Comparison of ENCODE assay signal across 30 cellular contexts in the genomic region with DNA sequence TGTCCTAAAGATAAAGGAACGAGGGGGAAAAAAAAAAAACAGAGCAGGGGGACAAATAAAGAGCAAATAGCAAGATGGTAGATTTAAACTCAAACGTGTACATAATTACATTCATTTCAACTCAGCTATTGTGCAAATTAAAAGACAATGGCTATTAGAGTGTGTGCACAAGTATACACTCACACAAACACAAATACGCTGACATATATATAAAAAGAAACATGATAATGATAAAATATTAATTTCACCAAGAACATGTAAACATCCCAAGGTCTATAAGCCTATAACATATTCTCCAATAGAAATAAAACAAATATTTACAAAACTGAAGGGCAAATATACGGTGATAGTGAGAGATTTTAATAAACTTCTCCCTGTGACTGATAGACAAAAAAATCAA.
"Had no signal": no experiment of that assay in that cellular context is flagged by ENCODE, and none has a peak within 500 bp of the region (broad histone marks: within the 10 kb centered on the region; RNA-seq: fewer than 3 reads in every experiment).

No MANE protein-coding gene starts in this region.

- H3K27ac ChIP-seq: neutrophil, pancreas, psoas muscle, skin epidermis, spleen, suprapubic skin, testis, tibial artery, transverse colon, upper lobe of right lung, uterus had no signal

- H3K4me3 ChIP-seq: pancreas, psoas muscle, skin epidermis, smooth muscle cell, spleen, suprapubic skin, testis, tibial artery, transverse colon, upper lobe of right lung, uterus had no signal

- H3K9me3 ChIP-seq: neutrophil, pancreas, psoas muscle, spleen, suprapubic skin, testis, tibial artery, transverse colon, upper lobe of right lung, uterus had no signal

- H3K4me1 ChIP-seq: pancreas, spleen, transverse colon, upper lobe of right lung had no signal

- H3K4me2 ChIP-seq: smooth muscle cell had no signal

- H3K27me3 ChIP-seq: neutrophil, pancreas, spleen, suprapubic skin, testis, tibial artery, transverse colon, upper lobe of right lung, uterus had no signal

- H3K9me3 Mint-ChIP-seq: naive thymus-derived CD8-positive, alpha-beta T cell; natural killer cell treated with Interleukin-12 subunit alpha and Interleukin-12 subunit beta and Interleukin-15 and Interleukin-18, amount 100 ng/mL, for 72 hours; nephron progenitor cell; stimulated activated memory B cell treated with anti-CD40 and anti-IgM and Interleukin-4, amounts not matched to agents 10 μg/mL and 1 μg/mL and 100 μg/mL, for 72 hours; stimulated activated naive CD8-positive, alpha-beta T cell treated with anti-CD3 and anti-CD28 coated beads, Interleukin-15, amount 100 ng/mL, for 72 hours; type B pancreatic cell had no signal

- DNase-seq: naive thymus-derived CD8-positive, alpha-beta T cell; nephron progenitor cell; nucleus accumbens; pancreas; psoas muscle; right cardiac atrium; spleen; stimulated activated CD4-positive, alpha-beta T cell treated with anti-CD3 and anti-CD28 coated beads, Interleukin-12 subunit alpha, Interleukin-12 subunit beta, amount 100 ng/mL, for 4 hours; stimulated activated CD4-positive, alpha-beta T cell treated with anti-CD3 and anti-CD28 coated beads, Interleukin-1b, Interleukin-23, amount 100 ng/mL, for 48 hours; stimulated activated CD4-positive, alpha-beta T cell treated with anti-CD3 and anti-CD28 coated beads, Interleukin-4, amount 100 ng/mL, for 1 hour; stimulated activated CD4-positive, alpha-beta T cell treated with anti-CD3 and anti-CD28 coated beads, Interleukin-4, amount 100 ng/mL, for 4 hours; stimulated activated CD8-positive, alpha-beta memory T cell treated with anti-CD3 and anti-CD28 coated beads, Interleukin-4, amount 100 ng/mL, for 48 hours; stimulated activated naive CD4-positive, alpha-beta T cell; stimulated activated naive CD8-positive, alpha-beta T cell treated with anti-CD3 and anti-CD28 coated beads, Interleukin-15, amount 100 ng/mL, for 72 hours; stimulated activated naive CD8-positive, alpha-beta T cell treated with anti-CD3 and anti-CD28 coated beads, Interleukin-15, Interleukin-2, amounts not matched to agents 100 U/mL and 50 U/mL, for 24 hours; substantia nigra; testis; tibial artery; transverse colon; upper lobe of right lung; uterus had no signal

- H3K36me3 ChIP-seq: neutrophil, pancreas, spleen, suprapubic skin, tibial artery, transverse colon, upper lobe of right lung, uterus had no signal

- H3K27me3 Mint-ChIP-seq: stimulated activated memory B cell treated with anti-CD40 and anti-IgM and Interleukin-4, amounts not matched to agents 10 μg/mL and 1 μg/mL and 100 μg/mL, for 72 hours; type B pancreatic cell had no signal

- ATAC-seq: naive thymus-derived CD8-positive, alpha-beta T cell; natural killer cell treated with Interleukin-12 subunit alpha and Interleukin-12 subunit beta and Interleukin-15 and Interleukin-18, amount 100 ng/mL, for 72 hours; pancreas; psoas muscle; right cardiac atrium; sciatic nerve; stimulated activated memory B cell treated with anti-CD40 and anti-IgM and Interleukin-4, amounts not matched to agents 10 μg/mL and 1 μg/mL and 100 μg/mL, for 72 hours; stimulated activated naive CD8-positive, alpha-beta T cell treated with anti-CD3 and anti-CD28 coated beads, Interleukin-15, amount 100 ng/mL, for 72 hours; stimulated activated naive CD8-positive, alpha-beta T cell treated with anti-CD3 and anti-CD28 coated beads, Interleukin-15, Interleukin-2, amounts not matched to agents 100 U/mL and 50 U/mL, for 24 hours; upper lobe of right lung had no signal

- H3K27ac Mint-ChIP-seq: naive thymus-derived CD8-positive, alpha-beta T cell; natural killer cell treated with Interleukin-12 subunit alpha and Interleukin-12 subunit beta and Interleukin-15 and Interleukin-18, amount 100 ng/mL, for 72 hours; nephron progenitor cell; stimulated activated memory B cell treated with anti-CD40 and anti-IgM and Interleukin-4, amounts not matched to agents 10 μg/mL and 1 μg/mL and 100 μg/mL, for 72 hours; stimulated activated naive CD8-positive, alpha-beta T cell treated with anti-CD3 and anti-CD28 coated beads, Interleukin-15, amount 100 ng/mL, for 72 hours; type B pancreatic cell had no signal

- H3K4me1 Mint-ChIP-seq: naive thymus-derived CD8-positive, alpha-beta T cell; nephron progenitor cell; stimulated activated memory B cell treated with anti-CD40 and anti-IgM and Interleukin-4, amounts not matched to agents 10 μg/mL and 1 μg/mL and 100 μg/mL, for 72 hours had no signal

- H3K36me3 Mint-ChIP-seq: naive thymus-derived CD8-positive, alpha-beta T cell; natural killer cell treated with Interleukin-12 subunit alpha and Interleukin-12 subunit beta and Interleukin-15 and Interleukin-18, amount 100 ng/mL, for 72 hours; stimulated activated memory B cell treated with anti-CD40 and anti-IgM and Interleukin-4, amounts not matched to agents 10 μg/mL and 1 μg/mL and 100 μg/mL, for 72 hours; type B pancreatic cell had no signal

- H3K4me3 Mint-ChIP-seq: naive thymus-derived CD8-positive, alpha-beta T cell; natural killer cell treated with Interleukin-12 subunit alpha and Interleukin-12 subunit beta and Interleukin-15 and Interleukin-18, amount 100 ng/mL, for 72 hours; nephron progenitor cell; neural crest cell; stimulated activated memory B cell treated with anti-CD40 and anti-IgM and Interleukin-4, amounts not matched to agents 10 μg/mL and 1 μg/mL and 100 μg/mL, for 72 hours; stimulated activated naive CD8-positive, alpha-beta T cell treated with anti-CD3 and anti-CD28 coated beads, Interleukin-15, amount 100 ng/mL, for 72 hours; type B pancreatic cell had no signal
